In genomic region chr15:34753236-34753894, GRCh38 we compare ENCODE assay signal across 10 cellular contexts. TPM values are rescaled to one million over a fixed set of nuclear protein-coding genes. Genes with fewer than 3 reads are reported as not detected.
DNase-seq lines count a peak whose midpoint lies in the region; FAIRE-seq and TF ChIP-seq lines count a peak whose summit lies in the region.
"Had no signal": no experiment of that assay in that cellular context is flagged by ENCODE, and none has a peak within 500 bp of the region (broad histone marks: within the 10 kb centered on the region; RNA-seq: fewer than 3 reads in every experiment).

No MANE protein-coding gene starts in this region.

- H3K9me2 ChIP-seq in neural cell (ENCODE audit: insufficient read depth, low read length), result no peaks in the 10 kb centered on the region

- no peak for TF ChIP-seq POLR2A in H54 (IDR thresholded peaks at IDR 0.05; ENCODE audit: low read depth, low read length)

- DNase-seq in H54 (ENCODE audit: insufficient read length, low spot score) (peak; percentile 48), epithelial cell of proximal tubule (ENCODE audit: low read depth) (peak; percentile 6), 8988T (no peak), SHP77 treated with DMSO at 0.1 percent for 48 hours (lab: John Stamatoyannopoulos, UW) (no peak), NK-92 (lab: John Stamatoyannopoulos, UW; ENCODE audit: unreplicated experiment) (no peak), NCI-H2107 treated with DMSO at 0.1 percent for 48 hours (lab: John Stamatoyannopoulos, UW; ENCODE audit: unreplicated experiment) (no peak)
- DNase-seq: colonic mucosa had no signal

- TF ChIP-seq RAD21 in neural cell (conservative IDR thresholded peaks at IDR 0.05), result no peak

- no peaks in the 10 kb centered on the region for H3K36me3 ChIP-seq in neural cell (ENCODE audit: insufficient read depth, low read length)
- H3K36me3 ChIP-seq: colonic mucosa had no signal

- H3K4me3 ChIP-seq in epithelial cell of proximal tubule (ENCODE audit: low read depth, low read length) (no peak overlapping the region), neural cell (ENCODE audit: low read length) (peak overlapping the region; percentile 84)
- H3K4me3 ChIP-seq: colonic mucosa had no signal

- H3K9ac ChIP-seq in neural cell (ENCODE audit: low read length), result no peak overlapping the region

- TF ChIP-seq EP300 in neural cell (conservative IDR thresholded peaks at IDR 0.05; ENCODE audit: poor library complexity, severe bottlenecking), result no peak

- no peaks in the 10 kb centered on the region for H4K20me1 ChIP-seq in neural cell (ENCODE audit: insufficient read depth)

- no peak overlapping the region for H3K27ac ChIP-seq in neural cell (ENCODE audit: low read length)
- H3K27ac ChIP-seq: colonic mucosa had no signal

- no peak overlapping the region for H3K4me2 ChIP-seq in neural cell (ENCODE audit: low read length)

- TF ChIP-seq CTCF in epithelial cell of proximal tubule (conservative IDR thresholded peaks at IDR 0.05; ENCODE audit: low read depth, low read length), result no peak
- TF ChIP-seq CTCF in neural cell (IDR thresholded peaks at IDR 0.05; ENCODE audit: poor library complexity, severe bottlenecking), result no peak

- no peak overlapping the region for H2AFZ ChIP-seq in neural cell (ENCODE audit: low read depth, low read length)

- FAIRE-seq in H54 (lab: Jason Lieb, UNC), result peak; percentile 23

- H3K27me3 ChIP-seq in neural cell (ENCODE audit: insufficient read depth, low read depth, low read length), result peaks cover 51% of the 10 kb centered on the region

- no peaks in the 10 kb centered on the region for H3F3A ChIP-seq in neural cell (ENCODE audit: insufficient read depth, low read length, poor library complexity, severe bottlenecking)

- no peaks in the 10 kb centered on the region for H3K9me3 ChIP-seq in neural cell (ENCODE audit: low read length)
- H3K9me3 ChIP-seq: colonic mucosa had no signal

- H3K79me2 ChIP-seq in neural cell (replicated peaks; ENCODE audit: insufficient read depth, low read length), result no peaks in the 10 kb centered on the region

TF ChIP-seq in PFSK-1, 5 proteins besides CTCF, POLR2A, EP300 and RAD21:
- peak; percentile 89; the same call in 1 of the 2 replicates for TF ChIP-seq SIN3A (IDR thresholded peaks at IDR 0.05; ENCODE audit: borderline replicate concordance, insufficient read depth, low read length)
- peak; percentile 95 for TF ChIP-seq FOXP2 (optimal IDR thresholded peaks at IDR 0.05; ENCODE audit: borderline replicate concordance, extremely low read depth, extremely low read length, insufficient read depth)
- peak; percentile 96 to 99 for TF ChIP-seq REST (IDR thresholded peaks at IDR 0.05; ENCODE audit: insufficient read depth in 1 of 2, low read depth in 2 of 2, low read length in 2 of 2)
- no peak for TF ChIP-seq TAF1 (IDR thresholded peaks at IDR 0.05; ENCODE audit: borderline replicate concordance, insufficient read depth, low read length)
TF ChIP-seq in PFSK-1: peak in this region for 3.

TF ChIP-seq in neural cell, 6 proteins besides CTCF, POLR2A, EP300 and RAD21:
- TF ChIP-seq REST (IDR thresholded peaks at IDR 0.05; ENCODE audit: borderline replicate concordance) (peak; percentile 66), POLR2AphosphoS5 (IDR thresholded peaks at IDR 0.05) (no peak)
TF ChIP-seq in neural cell: peak in this region for 1.

RNA-seq across cellular contexts. Expression of gene GJD2, which starts 1.4 kb away (rescaled TPM):
- polyA plus RNA-seq in PFSK-1 (2012; ENCODE audit: insufficient read length, low read depth), result not detected
- total RNA-seq in epithelial cell of proximal tubule, result not detected in 2 replicates
- 3.2 and 4.6 TPM in 2 replicates for polyA plus RNA-seq in neural cell
- 11.3 and 11.9 TPM in 2 replicates for polyA minus RNA-seq in neural cell
- total RNA-seq: colonic mucosa, skeletal muscle tissue had no signal

RNA-seq across cellular contexts. Expression of gene ACTC1, which starts 42.0 kb away (rescaled TPM):
- 0.40 TPM for polyA plus RNA-seq in PFSK-1 (2012; ENCODE audit: insufficient read length, low read depth)
- not detected in 2 replicates for total RNA-seq in epithelial cell of proximal tubule
- not detected in 2 replicates for polyA plus RNA-seq in neural cell
- polyA minus RNA-seq in neural cell, result not detected in 2 replicates

Comparison
In these comparisons a context has a peak if more than half of its experiments do, and no peak if none do; other contexts are left out.
1. DNase-seq: peak in H54 (single experiment) and epithelial cell of proximal tubule (single experiment); none in 8988T (single experiment), SHP77 treated with DMSO at 0.1 percent for 48 hours (single experiment), NK-92 (single experiment) and NCI-H2107 treated with DMSO at 0.1 percent for 48 hours (single experiment).